In genomic region chr15:67147410-67147949, GRCh38 we compare ENCODE assay signal across 12 cellular contexts.
A peak's percentile ranks its signal among the peaks of the same experiment; 100 is the strongest.
DNase-seq lines count a peak whose midpoint lies in the region; ATAC-seq, FAIRE-seq and TF ChIP-seq lines count a peak whose summit lies in the region.
"Had no signal": no experiment of that assay in that cellular context is flagged by ENCODE, and none has a peak within 500 bp of the region (broad histone marks: within the 10 kb centered on the region; RNA-seq: fewer than 3 reads in every experiment).

No MANE protein-coding gene starts in this region.

- peak overlapping the region; percentile 75 for H3K4me2 ChIP-seq in keratinocyte (ENCODE audit: control insufficient read depth, extremely low read depth, insufficient read depth, low read depth, low read length)

- H3K9ac ChIP-seq in HUES48 (ENCODE audit: low read depth, low read length) (no peak overlapping the region), keratinocyte (ENCODE audit: control insufficient read depth, extremely low read depth, insufficient read depth, low read length) (peak overlapping the region; percentile 77)

- no peak for TF ChIP-seq POLR2A in spleen (IDR thresholded peaks at IDR 0.05)

- TF ChIP-seq CTCF in keratinocyte (optimal IDR thresholded peaks at IDR 0.05 in 1 of 3, IDR thresholded peaks at IDR 0.05 in 1 of 3, conservative IDR thresholded peaks at IDR 0.05 in 1 of 3; ENCODE audit: extremely low read depth in 1 of 3, insufficient read depth in 2 of 3, low read length in 3 of 3) (no peak), spleen (IDR thresholded peaks at IDR 0.05 in 8 of 11, conservative IDR thresholded peaks at IDR 0.05 in 3 of 11) (no peak), GM13977 (IDR thresholded peaks at IDR 0.05; ENCODE audit: extremely low read depth, insufficient read depth, missing control alignments) (no peak)

- H3K9me3 ChIP-seq in HUES48 (ENCODE audit: control insufficient read depth, insufficient read depth, low read length), result no peaks in the 10 kb centered on the region
- no peaks in the 10 kb centered on the region for H3K9me3 ChIP-seq in keratinocyte (ENCODE audit: control insufficient read depth, low read depth, low read length)
- no peaks in the 10 kb centered on the region for H3K9me3 ChIP-seq in spleen

- intact Hi-C loops in spleen (cut with DNase I; ENCODE audit: low total_unique reads), result no loop called here

- peaks cover 4% of the 10 kb centered on the region for H3K9me1 ChIP-seq in keratinocyte (ENCODE audit: control insufficient read depth, extremely low read depth, insufficient read depth, low read length)

- H3K4me1 Mint-ChIP-seq in activated CD8-positive, alpha-beta T cell treated with anti-CD3 and anti-CD28 coated beads, Interleukin-2, amount 10 ng/mL, durations not matched to agents 7 days and 5 days (ENCODE audit: low read depth), result peaks cover 75% of the 10 kb centered on the region

- H3K27ac ChIP-seq in HUES48 (ENCODE audit: low read depth, low read length) (peak overlapping the region; percentile 88), keratinocyte (ENCODE audit: control insufficient read depth, insufficient read depth, low read length) (peak overlapping the region; percentile 96), spleen (peak overlapping the region in 5 of 8 donors; percentile 30 to 59 (median 39))

- H3K4me1 ChIP-seq in HUES48 (ENCODE audit: control insufficient read depth, insufficient read depth, low read length) (peaks cover 77% of the 10 kb centered on the region), keratinocyte (ENCODE audit: control insufficient read depth, extremely low read depth, insufficient read depth, low read length) (peaks cover 83% of the 10 kb centered on the region), spleen (peaks cover 47 to 100% (median 85%) of the 10 kb centered on the region in 6 donors)

- H3K4me3 ChIP-seq in HUES48 (ENCODE audit: low read depth, low read length) (no peak overlapping the region), keratinocyte (ENCODE audit: control insufficient read depth in 2 of 3, extremely low read depth in 1 of 3, insufficient read depth in 2 of 3, low read depth in 1 of 3, low read length in 3 of 3) (peak overlapping the region in 1 of 3 experiments; percentile 30), spleen (no peak overlapping the region)

- H3K4me3 Mint-ChIP-seq in activated CD8-positive, alpha-beta T cell treated with anti-CD3 and anti-CD28 coated beads, Interleukin-2, amount 10 ng/mL, durations not matched to agents 7 days and 5 days, result no peak overlapping the region

- 70 to 78% (median 73%) methylated on average over 6 of the region's 6 CpGs for WGBS in spleen, 5 donors

- H2AFZ ChIP-seq in keratinocyte (ENCODE audit: control insufficient read depth, low read length), result no peak overlapping the region

- DNase-seq in activated CD8-positive, alpha-beta T cell treated with anti-CD3 and anti-CD28 coated beads, Interleukin-2, amount 10 ng/mL, durations not matched to agents 7 days and 5 days, result no peak
- DNase-seq in keratinocyte (ENCODE audit: low read depth, low spot score) (no peak), spleen (no peak), AG08395 (ENCODE audit: low spot score) (no peak), GM13977 (ENCODE audit: low spot score) (no peak)
- DNase-seq: activated effector memory CD4-positive, alpha-beta T cell treated with Interleukin-2 at 50 U/mL for 16 hours; glutamatergic neuron; GOT3; Karpas-422 had no signal

- POLR2A ChIA-PET in activated CD8-positive, alpha-beta T cell treated with anti-CD3 and anti-CD28 coated beads, Interleukin-2, amount 10 ng/mL, durations not matched to agents 7 days and 5 days (lab: Charles Lee), result interaction anchor here (2.7 kb wide), 1 partner anchor 13 kb away, joined by 16 read pairs; no protein-coding TSS in a partner anchor

- peak overlapping the region; percentile 83 for H3K27ac Mint-ChIP-seq in activated CD8-positive, alpha-beta T cell treated with anti-CD3 and anti-CD28 coated beads, Interleukin-2, amount 10 ng/mL, durations not matched to agents 7 days and 5 days

- H3K27me3 ChIP-seq in HUES48 (ENCODE audit: control insufficient read depth, insufficient read depth, low read length), result no peaks in the 10 kb centered on the region
- no peaks in the 10 kb centered on the region for H3K27me3 ChIP-seq in keratinocyte (ENCODE audit: control insufficient read depth, extremely low read depth, insufficient read depth, low read length)
- no peaks in the 10 kb centered on the region for H3K27me3 ChIP-seq in spleen (replicated peaks in 1 of 7)

- dilution Hi-C loops in keratinocyte (cut with MboI; ENCODE audit: extremely low pct_ligation_motif_present, low sequenced_read_pairs), result no loop called here

- H4K20me1 ChIP-seq in keratinocyte (ENCODE audit: control insufficient read depth, extremely low read depth, insufficient read depth, low read length), result no peaks in the 10 kb centered on the region

- FAIRE-seq in keratinocyte (lab: Jason Lieb, UNC), result no peak
- FAIRE-seq: GM12891 had no signal

- peaks cover 10% of the 10 kb centered on the region for H3K36me3 Mint-ChIP-seq in activated CD8-positive, alpha-beta T cell treated with anti-CD3 and anti-CD28 coated beads, Interleukin-2, amount 10 ng/mL, durations not matched to agents 7 days and 5 days (ENCODE audit: low read depth)

- H3K36me3 ChIP-seq in HUES48 (ENCODE audit: control insufficient read depth, insufficient read depth, low read length) (no peaks in the 10 kb centered on the region), keratinocyte (ENCODE audit: control insufficient read depth in 2 of 2, extremely low read depth in 1 of 2, insufficient read depth in 2 of 2, low read length in 2 of 2) (peaks cover 0 to 6% of the 10 kb centered on the region in 2 experiments), spleen (no peaks in the 10 kb centered on the region)

- no peaks in the 10 kb centered on the region for H3K27me3 Mint-ChIP-seq in activated CD8-positive, alpha-beta T cell treated with anti-CD3 and anti-CD28 coated beads, Interleukin-2, amount 10 ng/mL, durations not matched to agents 7 days and 5 days (ENCODE audit: low read depth)

- H3K79me2 ChIP-seq in keratinocyte (ENCODE audit: control insufficient read depth, insufficient read depth, low read length), result peaks cover 70% of the 10 kb centered on the region

- in situ Hi-C loops in GM13977 (cut with MboI; ENCODE audit: low pct_unique_long_range_greater_than_20kb, low sequenced_read_pairs, unreplicated experiment), result no loop called here

- peak; percentile 13 for ATAC-seq in activated CD8-positive, alpha-beta T cell treated with anti-CD3 and anti-CD28 coated beads, Interleukin-2, amount 10 ng/mL, durations not matched to agents 7 days and 5 days
- ATAC-seq in HG02970 (IDR thresholded peaks at IDR 0.05; ENCODE audit: low FRiP score, unreplicated experiment), result no peak

- CTCF ChIA-PET in activated CD8-positive, alpha-beta T cell treated with anti-CD3 and anti-CD28 coated beads, Interleukin-2, amount 10 ng/mL, durations not matched to agents 7 days and 5 days (lab: Charles Lee), result interaction anchor here (0.7 to 1.4 kb wide), 4 partner anchors 8 to 93 kb away, joined by 3 to 6 read pairs (median 3); no protein-coding TSS in a partner anchor

- H3K9me3 Mint-ChIP-seq in activated CD8-positive, alpha-beta T cell treated with anti-CD3 and anti-CD28 coated beads, Interleukin-2, amount 10 ng/mL, durations not matched to agents 7 days and 5 days (ENCODE audit: insufficient read depth), result no peaks in the 10 kb centered on the region

Comparison
In these comparisons a context has a peak if more than half of its experiments do, and no peak if none do; other contexts are left out.
1. H3K27ac ChIP-seq: peak in every context shown above with its lines; median percentile 96 in keratinocyte; 88 in HUES48; 39 in spleen.